Comparison of ENCODE assay signal across 6 cellular contexts in the genomic region with DNA sequence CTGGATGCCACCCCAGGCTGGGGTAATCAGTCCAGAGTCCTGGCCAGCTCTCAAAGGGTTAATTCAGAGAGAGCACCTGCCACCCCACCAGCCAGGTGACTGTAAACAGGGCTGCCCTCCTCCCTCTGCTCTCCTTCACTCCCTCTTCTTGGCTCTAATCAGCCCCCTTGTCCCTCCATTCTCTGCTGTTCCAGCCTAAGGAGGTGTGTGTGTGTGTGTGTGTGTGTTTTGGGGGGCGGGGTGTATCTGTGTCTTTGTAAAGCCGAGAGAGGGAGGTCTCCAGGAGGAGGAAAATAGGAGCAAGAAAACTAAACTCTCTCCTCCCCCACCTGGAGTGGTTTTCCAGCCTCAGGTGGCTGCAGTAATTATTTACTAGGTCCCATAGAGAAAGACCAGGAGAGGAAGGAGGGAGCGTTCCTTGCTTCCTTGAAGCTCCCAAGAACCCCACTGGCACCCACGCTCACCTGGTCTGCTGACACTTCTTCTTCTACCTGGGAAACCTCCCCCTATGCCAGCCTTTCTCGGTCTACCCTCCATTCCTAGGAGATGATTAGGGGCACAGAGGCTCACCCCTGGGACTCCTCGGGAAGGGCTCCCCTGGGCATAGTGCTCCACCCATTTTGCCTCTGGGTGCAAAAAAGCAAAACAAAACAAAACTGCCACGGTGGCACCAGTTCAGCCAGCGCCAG. TPM values are rescaled to one million over a fixed set of nuclear protein-coding genes. Genes with fewer than 3 reads are reported as not detected.
DNase-seq lines count a peak whose midpoint lies in the region; ATAC-seq lines count a peak whose summit lies in the region.

No MANE protein-coding gene starts in this region.

- H3K36me3 Mint-ChIP-seq in T-helper 17 cell (ENCODE audit: low read depth): peaks cover 9% of the 10 kb centered on the region
- H3K36me3 Mint-ChIP-seq in activated CD4-positive, alpha-beta memory T cell treated with anti-CD3 and anti-CD28 coated beads, Interleukin-2, amount 10 ng/mL, durations not matched to agents 7 days and 5 days (ENCODE audit: low read depth): peaks cover 27% of the 10 kb centered on the region

- H2AK5ac ChIP-seq in trophoblast cell (ENCODE audit: low read length): no peak overlapping the region

- H3K4me1 ChIP-seq in trophoblast cell (ENCODE audit: control insufficient read depth in 1 of 2, insufficient read depth in 2 of 2, low read length in 2 of 2): peaks cover 0 to 4% of the 10 kb centered on the region in 2 experiments

- H3K27me3 Mint-ChIP-seq in T-helper 17 cell: no peaks in the 10 kb centered on the region
- H3K27me3 Mint-ChIP-seq in activated CD4-positive, alpha-beta memory T cell treated with anti-CD3 and anti-CD28 coated beads, Interleukin-2, amount 10 ng/mL, durations not matched to agents 7 days and 5 days: no peaks in the 10 kb centered on the region

- no peak overlapping the region for H3K14ac ChIP-seq in trophoblast cell (ENCODE audit: low read length)

- no peaks in the 10 kb centered on the region for H3K36me3 ChIP-seq in trophoblast cell (ENCODE audit: control insufficient read depth in 1 of 2, insufficient read depth in 2 of 2, low read length in 2 of 2)

- H3K4me3 Mint-ChIP-seq in T-helper 17 cell: no peak overlapping the region
- H3K4me3 Mint-ChIP-seq in activated CD4-positive, alpha-beta memory T cell treated with anti-CD3 and anti-CD28 coated beads, Interleukin-2, amount 10 ng/mL, durations not matched to agents 7 days and 5 days: no peak overlapping the region

- peak overlapping the region; percentile 75 for H3K23ac ChIP-seq in trophoblast cell (ENCODE audit: low read length)

- no peaks in the 10 kb centered on the region for H3K9me3 Mint-ChIP-seq in activated CD4-positive, alpha-beta memory T cell treated with anti-CD3 and anti-CD28 coated beads, Interleukin-2, amount 10 ng/mL, durations not matched to agents 7 days and 5 days

- H4K8ac ChIP-seq in trophoblast cell (ENCODE audit: low read depth, low read length): no peak overlapping the region

- no peaks in the 10 kb centered on the region for H3K79me1 ChIP-seq in trophoblast cell (ENCODE audit: low read length)

- no peak overlapping the region for H3K4ac ChIP-seq in trophoblast cell (ENCODE audit: low read depth, low read length)

- no peak overlapping the region for H2BK12ac ChIP-seq in trophoblast cell (ENCODE audit: low read length)

- CTCF ChIA-PET in activated CD4-positive, alpha-beta memory T cell treated with anti-CD3 and anti-CD28 coated beads, Interleukin-2, amount 10 ng/mL, durations not matched to agents 7 days and 5 days (lab: Charles Lee): interaction anchor here (0.7 to 1.3 kb wide), 2 partner anchors 8 to 169 kb away, joined by 3 to 4 read pairs; no protein-coding TSS in a partner anchor

- H3K9me3 ChIP-seq in T-helper 17 cell (ENCODE audit: control insufficient read depth, low read length, poor library complexity, severe bottlenecking) (no peaks in the 10 kb centered on the region), trophoblast cell (ENCODE audit: insufficient read depth, low read depth, low read length) (no peaks in the 10 kb centered on the region)

- H2BK5ac ChIP-seq in trophoblast cell (ENCODE audit: low read depth, low read length, poor library complexity): no peak overlapping the region

- H3K4me1 Mint-ChIP-seq in T-helper 17 cell: peaks cover 14% of the 10 kb centered on the region
- H3K4me1 Mint-ChIP-seq in activated CD4-positive, alpha-beta memory T cell treated with anti-CD3 and anti-CD28 coated beads, Interleukin-2, amount 10 ng/mL, durations not matched to agents 7 days and 5 days: peaks cover 14% of the 10 kb centered on the region

- H3K27ac Mint-ChIP-seq in T-helper 17 cell: peak overlapping the region; percentile 34
- no peak overlapping the region for H3K27ac Mint-ChIP-seq in activated CD4-positive, alpha-beta memory T cell treated with anti-CD3 and anti-CD28 coated beads, Interleukin-2, amount 10 ng/mL, durations not matched to agents 7 days and 5 days

- H3K9ac ChIP-seq in trophoblast cell (ENCODE audit: low read length): no peak overlapping the region

- no peak overlapping the region for H3K4me2 ChIP-seq in trophoblast cell (ENCODE audit: low read length)

- POLR2A ChIA-PET in activated CD4-positive, alpha-beta memory T cell treated with anti-CD3 and anti-CD28 coated beads, Interleukin-2, amount 10 ng/mL, durations not matched to agents 7 days and 5 days (lab: Charles Lee): interaction anchor here (1.0 to 4.1 kb wide), 3 partner anchors 7 to 41 kb away, joined by 4 to 26 read pairs (median 4); a partner anchor contains a TSS

- ATAC-seq in T-helper 17 cell: no peak

- DNase-seq in NCI-H1436 (lab: John Stamatoyannopoulos, UW) (peak; percentile 72), NCI-H1436 treated with DMSO at 0.1 percent for 48 hours (lab: John Stamatoyannopoulos, UW) (no peak), T-helper 17 cell (peak in 1 of 3 donors; percentile 1), trophoblast cell (no peak), NCI-H2171 treated with DMSO at 0.1 percent for 48 hours (lab: John Stamatoyannopoulos, UW) (no peak)
- DNase-seq in activated CD4-positive, alpha-beta memory T cell treated with anti-CD3 and anti-CD28 coated beads, Interleukin-2, amount 10 ng/mL, durations not matched to agents 7 days and 5 days: no peak

- no peak overlapping the region for H3K4me3 ChIP-seq in trophoblast cell (ENCODE audit: low read depth, low read length)

- H3K79me2 ChIP-seq in trophoblast cell (ENCODE audit: control insufficient read depth, insufficient read depth, low read length, poor library complexity): no peaks in the 10 kb centered on the region

- no peak overlapping the region for H3K27ac ChIP-seq in trophoblast cell (ENCODE audit: low read depth, low read length)

- no peak overlapping the region for H2AFZ ChIP-seq in trophoblast cell (ENCODE audit: insufficient read depth, low read length, poor library complexity)

- H4K91ac ChIP-seq in trophoblast cell (ENCODE audit: low read depth, low read length): no peak overlapping the region

- no peaks in the 10 kb centered on the region for H3K27me3 ChIP-seq in trophoblast cell (ENCODE audit: insufficient read depth, low read length)

- WGBS in trophoblast cell (ENCODE audit: extremely low coverage, insufficient coverage, insufficient read length): no CpG with 5 or more reads among the region's 8 CpGs

- no peak overlapping the region for H3K18ac ChIP-seq in trophoblast cell (ENCODE audit: low read length)

- H2BK120ac ChIP-seq in trophoblast cell (ENCODE audit: insufficient read depth, low read length, poor library complexity): no peak overlapping the region

- no peak overlapping the region for H4K12ac ChIP-seq in trophoblast cell (ENCODE audit: low read depth, low read length)

RNA-seq across cellular contexts. Expression of a gene that starts 12.8 kb away (rescaled TPM):
- total RNA-seq in T-helper 17 cell: 10 to 100 TPM in 1 of 2 donors, 1 to 10 TPM in 1; 9.8 to 12.7 TPM
- polyA plus RNA-seq in trophoblast cell (2013): 0.81 and 0.85 TPM in 2 replicates
- total RNA-seq in activated CD4-positive, alpha-beta memory T cell treated with anti-CD3 and anti-CD28 coated beads, Interleukin-2, amount 10 ng/mL, durations not matched to agents 7 days and 5 days: 10 to 100 TPM; 17.8 to 18.3 TPM

RNA-seq across cellular contexts. Expression of a gene that starts 13.3 kb away (rescaled TPM):
- 100 to 1,000 TPM; 110 to 127 TPM for total RNA-seq in T-helper 17 cell
- polyA plus RNA-seq in trophoblast cell (2013): 237 TPM in 2 replicates
- 100 to 1,000 TPM; 203 to 224 TPM for total RNA-seq in activated CD4-positive, alpha-beta memory T cell treated with anti-CD3 and anti-CD28 coated beads, Interleukin-2, amount 10 ng/mL, durations not matched to agents 7 days and 5 days

RNA-seq across cellular contexts. Expression of a gene that starts 21.3 kb away (rescaled TPM):
- 10 to 100 TPM; 34.6 to 38.4 TPM for total RNA-seq in T-helper 17 cell
- 59.1 and 60.6 TPM in 2 replicates for polyA plus RNA-seq in trophoblast cell (2013)
- total RNA-seq in activated CD4-positive, alpha-beta memory T cell treated with anti-CD3 and anti-CD28 coated beads, Interleukin-2, amount 10 ng/mL, durations not matched to agents 7 days and 5 days: 10 to 100 TPM; 30.7 to 32.3 TPM

RNA-seq across cellular contexts. Expression of a gene that starts 22.1 kb away (rescaled TPM):
- total RNA-seq in T-helper 17 cell: 10 to 100 TPM; 20.7 to 28.5 TPM
- 39.6 and 40.4 TPM in 2 replicates for polyA plus RNA-seq in trophoblast cell (2013)
- total RNA-seq in activated CD4-positive, alpha-beta memory T cell treated with anti-CD3 and anti-CD28 coated beads, Interleukin-2, amount 10 ng/mL, durations not matched to agents 7 days and 5 days: 10 to 100 TPM; 41.2 to 43.1 TPM

RNA-seq across cellular contexts. Expression of a gene that starts 46.1 kb away (rescaled TPM):
- 10 to 100 TPM; 32.1 to 36.0 TPM for total RNA-seq in T-helper 17 cell
- 143 and 148 TPM in 2 replicates for polyA plus RNA-seq in trophoblast cell (2013)
- total RNA-seq in activated CD4-positive, alpha-beta memory T cell treated with anti-CD3 and anti-CD28 coated beads, Interleukin-2, amount 10 ng/mL, durations not matched to agents 7 days and 5 days: 10 to 100 TPM; 80.2 to 80.6 TPM
